Comparison of ENCODE assay signal across 8 cellular contexts in genomic region chr15:35444557-35445204, GRCh38.
A peak's percentile ranks its signal among the peaks of the same experiment; 100 is the strongest.
DNase-seq lines count a peak whose midpoint lies in the region; ATAC-seq and TF ChIP-seq lines count a peak whose summit lies in the region.

No MANE protein-coding gene starts in this region.

- TF ChIP-seq RAD21 in liver (IDR thresholded peaks at IDR 0.05) = peak; percentile 99

- no peaks in the 10 kb centered on the region for H3K4me1 ChIP-seq in liver (ENCODE audit: control insufficient read depth in 4 of 4, insufficient read depth in 4 of 4, low read length in 3 of 4)

- H3K27ac ChIP-seq in brain microvascular endothelial cell (no peak overlapping the region), liver (ENCODE audit: low read depth in 1 of 2, low read length in 2 of 2) (no peak overlapping the region)

- POLR2A ChIA-PET in AG04449 (lab: Yijun Ruan, JAX) = no interaction called here

- no peak overlapping the region for H3K4me3 ChIP-seq in AG04449 (ENCODE audit: low read depth, low read length)
- no peak overlapping the region for H3K4me3 ChIP-seq in GM12864 (ENCODE audit: low read depth, low read length)
- H3K4me3 ChIP-seq in brain microvascular endothelial cell (ENCODE audit: low read depth, low read length) = no peak overlapping the region
- no peak overlapping the region for H3K4me3 ChIP-seq in liver (ENCODE audit: low read depth in 1 of 3, low read length in 3 of 3)

- H3K36me3 ChIP-seq in brain microvascular endothelial cell (replicated peaks) = no peaks in the 10 kb centered on the region
- no peaks in the 10 kb centered on the region for H3K36me3 ChIP-seq in liver (ENCODE audit: control insufficient read depth in 4 of 4, insufficient read depth in 3 of 4, low read depth in 1 of 4, low read length in 3 of 4)

- ATAC-seq in GM21825 (IDR thresholded peaks at IDR 0.05; ENCODE audit: unreplicated experiment) = no peak

- 5% methylated on average over 1 of the region's 1 CpG for WGBS in liver

- H3K27me3 ChIP-seq in brain microvascular endothelial cell (replicated peaks) = no peaks in the 10 kb centered on the region
- no peaks in the 10 kb centered on the region for H3K27me3 ChIP-seq in liver (ENCODE audit: control insufficient read depth in 4 of 4, insufficient read depth in 4 of 4, low read length in 3 of 4)

- CTCF ChIA-PET in AG04449 (lab: Yijun Ruan, JAX) = interaction anchor here (0.7 to 8.0 kb wide), 50 partner anchors 9 to 1689 kb away, joined by 3 to 313 read pairs (median 4); no protein-coding TSS in a partner anchor

- TF ChIP-seq CTCF in AG04449 (IDR thresholded peaks at IDR 0.05; ENCODE audit: insufficient read depth, low read length, missing control alignments) (peak; percentile 70), GM12864 (IDR thresholded peaks at IDR 0.05; ENCODE audit: low read depth, low read length, missing control alignments) (peak; percentile 77), brain microvascular endothelial cell (IDR thresholded peaks at IDR 0.05; ENCODE audit: low read depth, low read length, missing control alignments) (peak; percentile 80), liver (IDR thresholded peaks at IDR 0.05; ENCODE audit: low read depth, low read length, missing input control) (peak; percentile 77)

- no peak for DNase-seq in AG04449 (ENCODE audit: low read depth, low spot score)
- DNase-seq in GM12864 (ENCODE audit: low read depth) = peak; percentile 7
- peak; percentile 48 to 58 for DNase-seq in NCI-H2081 (lab: John Stamatoyannopoulos, UW)
- peak; percentile 47 for DNase-seq in brain microvascular endothelial cell
- no peak for DNase-seq in HK-2 (ENCODE audit: unreplicated experiment)
- no peak for DNase-seq in effector CD4-positive, alpha-beta T cell

- no peaks in the 10 kb centered on the region for H3K9me3 ChIP-seq in liver (ENCODE audit: control insufficient read depth in 4 of 4, low read length in 3 of 4)

- no peak overlapping the region for H3K9ac ChIP-seq in liver (ENCODE audit: low read depth in 1 of 2, low read length in 2 of 2)

- in situ Hi-C loops in brain microvascular endothelial cell (cut with HindIII; ENCODE audit: low pct_ligation_motif_present, low sequenced_read_pairs) = no loop called here

TF ChIP-seq in liver, 16 proteins besides CTCF, POLR2A, EP300 and RAD21:
- TF ChIP-seq JUND (IDR thresholded peaks at IDR 0.05) (peak in 1 of 2 donors; percentile 11), YY1 (IDR thresholded peaks at IDR 0.05) (peak; percentile 55), FOXA1 (IDR thresholded peaks at IDR 0.05) (no peak), MAX (IDR thresholded peaks at IDR 0.05) (no peak)
- TF ChIP-seq, protein P1, sequence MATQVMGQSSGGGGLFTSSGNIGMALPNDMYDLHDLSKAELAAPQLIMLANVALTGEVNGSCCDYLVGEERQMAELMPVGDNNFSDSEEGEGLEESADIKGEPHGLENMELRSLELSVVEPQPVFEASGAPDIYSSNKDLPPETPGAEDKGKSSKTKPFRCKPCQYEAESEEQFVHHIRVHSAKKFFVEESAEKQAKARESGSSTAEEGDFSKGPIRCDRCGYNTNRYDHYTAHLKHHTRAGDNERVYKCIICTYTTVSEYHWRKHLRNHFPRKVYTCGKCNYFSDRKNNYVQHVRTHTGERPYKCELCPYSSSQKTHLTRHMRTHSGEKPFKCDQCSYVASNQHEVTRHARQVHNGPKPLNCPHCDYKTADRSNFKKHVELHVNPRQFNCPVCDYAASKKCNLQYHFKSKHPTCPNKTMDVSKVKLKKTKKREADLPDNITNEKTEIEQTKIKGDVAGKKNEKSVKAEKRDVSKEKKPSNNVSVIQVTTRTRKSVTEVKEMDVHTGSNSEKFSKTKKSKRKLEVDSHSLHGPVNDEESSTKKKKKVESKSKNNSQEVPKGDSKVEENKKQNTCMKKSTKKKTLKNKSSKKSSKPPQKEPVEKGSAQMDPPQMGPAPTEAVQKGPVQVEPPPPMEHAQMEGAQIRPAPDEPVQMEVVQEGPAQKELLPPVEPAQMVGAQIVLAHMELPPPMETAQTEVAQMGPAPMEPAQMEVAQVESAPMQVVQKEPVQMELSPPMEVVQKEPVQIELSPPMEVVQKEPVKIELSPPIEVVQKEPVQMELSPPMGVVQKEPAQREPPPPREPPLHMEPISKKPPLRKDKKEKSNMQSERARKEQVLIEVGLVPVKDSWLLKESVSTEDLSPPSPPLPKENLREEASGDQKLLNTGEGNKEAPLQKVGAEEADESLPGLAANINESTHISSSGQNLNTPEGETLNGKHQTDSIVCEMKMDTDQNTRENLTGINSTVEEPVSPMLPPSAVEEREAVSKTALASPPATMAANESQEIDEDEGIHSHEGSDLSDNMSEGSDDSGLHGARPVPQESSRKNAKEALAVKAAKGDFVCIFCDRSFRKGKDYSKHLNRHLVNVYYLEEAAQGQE (IDR thresholded peaks at IDR 0.05) = no peak
TF ChIP-seq in liver: peak in this region for 2.

Comparison
In these comparisons a context has a peak if more than half of its experiments do, and no peak if none do; other contexts are left out.
1. DNase-seq: peak in GM12864 (single experiment), NCI-H2081 (2 of 2) and brain microvascular endothelial cell (single experiment); none in AG04449 (single experiment), HK-2 (single experiment) and effector CD4-positive, alpha-beta T cell (single experiment).
2. Peak in every context shown above with its lines, with median percentiles within 50 percentile points of each other: CTCF ChIP-seq.